ENCODE assay signal across 24 cellular contexts in the genomic region with DNA sequence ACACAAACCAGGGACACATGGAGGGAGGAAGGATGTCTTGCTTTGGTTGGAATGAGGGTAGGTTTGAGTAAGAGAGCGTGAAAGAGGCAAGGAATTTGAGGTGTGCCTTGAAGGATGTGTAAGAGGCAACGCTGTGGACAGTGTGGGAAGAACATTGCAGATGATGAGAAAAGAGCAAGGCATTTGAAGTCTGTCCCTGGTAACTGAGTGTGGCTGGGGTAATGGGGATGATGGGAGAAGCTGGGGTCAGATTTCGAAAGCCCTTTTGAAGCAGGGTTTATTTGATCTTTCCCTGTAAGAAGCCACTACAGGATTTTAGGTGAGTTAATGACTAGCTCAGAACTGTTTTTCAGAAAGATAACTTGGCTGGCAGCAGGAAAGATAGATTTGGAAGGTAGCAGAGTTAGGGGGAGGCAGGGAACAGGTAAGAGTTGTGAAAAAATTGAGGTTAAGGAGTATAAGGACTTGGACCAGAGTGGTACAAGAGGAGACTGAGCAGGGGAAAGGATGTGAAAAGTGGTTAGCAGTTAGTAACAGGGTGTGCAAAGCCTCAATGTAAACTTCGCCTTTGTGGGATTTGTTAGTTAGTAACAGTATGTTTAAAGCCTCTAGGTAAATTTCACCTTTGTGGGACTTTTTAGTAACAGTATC. TPM values are rescaled to one million over a fixed set of nuclear protein-coding genes. Genes with fewer than 3 reads are reported as not detected.
DNase-seq lines count a peak whose midpoint lies in the region; ATAC-seq, FAIRE-seq and TF ChIP-seq lines count a peak whose summit lies in the region.
"Had no signal": no experiment of that assay in that cellular context is flagged by ENCODE, and none has a peak within 500 bp of the region (broad histone marks: within the 10 kb centered on the region; RNA-seq: fewer than 3 reads in every experiment).

No MANE protein-coding gene starts in this region.

- TF ChIP-seq CTCF in IMR-90 (conservative IDR thresholded peaks at IDR 0.05; ENCODE audit: low read depth, low read length) (no peak), chondrocyte (IDR thresholded peaks at IDR 0.05) (no peak)

- H3K36me3 ChIP-seq in IMR-90 (ENCODE audit: control insufficient read depth, insufficient read depth, low read length) (no peaks in the 10 kb centered on the region), mesendoderm (ENCODE audit: control insufficient read depth, insufficient read depth, low read length) (no peaks in the 10 kb centered on the region)

- H4K8ac ChIP-seq in IMR-90 (ENCODE audit: low read depth in 2 of 2, low read length in 2 of 2) (no peak overlapping the region), mesendoderm (ENCODE audit: low read depth, low read length) (no peak overlapping the region)

- 0 out of 2 replicates have a peak overlapping the region, but pooled peaks have one; percentile 35 for H3K4ac ChIP-seq in IMR-90 (ENCODE audit: low read depth, low read length)
- no peak overlapping the region for H3K4ac ChIP-seq in mesendoderm (ENCODE audit: low read depth, low read length)

- H3K36me3 Mint-ChIP-seq in chondrocyte (ENCODE audit: low read depth): peaks cover 5% of the 10 kb centered on the region

- CTCF ChIA-PET in IMR-90 (lab: Yijun Ruan, JAX): interaction anchor here (0.6 kb wide), 1 partner anchor 1371 kb away, joined by 3 read pairs; no protein-coding TSS in a partner anchor

- dilution Hi-C loops in IMR-90 (cut with HindIII; ENCODE audit: low sequenced_read_pairs, unreplicated experiment): no loop called here

- H3K4me1 Mint-ChIP-seq in chondrocyte (ENCODE audit: low read depth): peaks cover 19% of the 10 kb centered on the region

- H3K56ac ChIP-seq in IMR-90 (ENCODE audit: extremely low read depth, insufficient read depth, low read length) (no peak overlapping the region), mesendoderm (ENCODE audit: low read length) (no peak overlapping the region)

- H3K23ac ChIP-seq in IMR-90 (ENCODE audit: low read depth, low read length) (0 out of 2 replicates have a peak overlapping the region, but pooled peaks have one; percentile 43), mesendoderm (ENCODE audit: low read length) (peak overlapping the region; percentile 74)

- DNase-seq in AG20443 (ENCODE audit: low spot score) (peak; percentile 16), IMR-90 (peak; percentile 40), chondrocyte (ENCODE audit: low spot score) (no peak), mesendoderm (no peak), HTR-8/SVneo (ENCODE audit: insufficient read length, low spot score) (no peak)
- DNase-seq in activated CD4-positive, alpha-beta T cell treated with anti-CD3 and anti-CD28 coated beads, Interleukin-2, amount 50 U/mL, for 48 hours: no peak
- no peak for DNase-seq in activated T-cell treated with anti-CD3 and anti-CD28 coated beads, Interleukin-2, amount 50 U/mL, for 1 hour
- DNase-seq: activated CD8-positive, alpha-beta T cell treated with anti-CD3 and anti-CD28 coated beads for 36 hours; activated gamma-delta T cell; activated T-cell treated with anti-CD3 and anti-CD28 coated beads for 4 hours; dermis blood vessel endothelial cell; KG1; NCI-H1436 treated with DMSO at 0.1 percent for 48 hours; NCI-H2171 treated with DMSO at 0.1 percent for 48 hours; NCI-H748 treated with DMSO at 0.1 percent for 48 hours; nucleus accumbens; stimulated activated CD4-positive, alpha-beta T cell treated with anti-CD3 and anti-CD28 coated beads, Interleukin-4, amount 100 ng/mL, for 4 hours; tibial artery had no signal

- no peak; the same call in 1 of the 2 replicates for ATAC-seq in IMR-90 (ENCODE audit: low read depth)
- ATAC-seq in GM19452 (IDR thresholded peaks at IDR 0.05; ENCODE audit: unreplicated experiment): no peak
- ATAC-seq: activated CD8-positive, alpha-beta T cell treated with anti-CD3 and anti-CD28 coated beads for 36 hours; HCT116 had no signal

- no peak overlapping the region for H3K18ac ChIP-seq in IMR-90 (ENCODE audit: low read depth, low read length)
- no peak overlapping the region for H3K18ac ChIP-seq in mesendoderm (ENCODE audit: low read length)

- FAIRE-seq in HTR-8/SVneo (lab: Jason Lieb, UNC): no peak
- FAIRE-seq: A204.1, islet of Langerhans had no signal

- no peak overlapping the region for H2BK20ac ChIP-seq in IMR-90 (ENCODE audit: low read depth, low read length)

- H3K9me1 ChIP-seq in IMR-90 (ENCODE audit: insufficient read depth, low read length): peaks cover 20% of the 10 kb centered on the region

- no peak overlapping the region for H2AK9ac ChIP-seq in IMR-90 (replicated peaks; ENCODE audit: low read depth, low read length, poor library complexity)

- H3K27me3 Mint-ChIP-seq in chondrocyte (ENCODE audit: low read depth): no peaks in the 10 kb centered on the region
- H3K27me3 Mint-ChIP-seq: stimulated activated naive CD8-positive, alpha-beta T cell treated with anti-CD3 and anti-CD28 coated beads, Interleukin-15, Interleukin-2, amounts not matched to agents 100 ng/mL and 50 ng/mL, for 24 hours had no signal

- no peaks in the 10 kb centered on the region for H3K9me3 Mint-ChIP-seq in chondrocyte (ENCODE audit: low read depth)
- H3K9me3 Mint-ChIP-seq: activated CD8-positive, alpha-beta T cell treated with anti-CD3 and anti-CD28 coated beads for 36 hours; stimulated activated naive CD8-positive, alpha-beta T cell treated with anti-CD3 and anti-CD28 coated beads, Interleukin-15, Interleukin-2, amounts not matched to agents 100 ng/mL and 50 ng/mL, for 24 hours had no signal

- H2BK15ac ChIP-seq in IMR-90 (ENCODE audit: low read depth, low read length) (0 out of 3 replicates have a peak overlapping the region, but pooled peaks have one; percentile 6), mesendoderm (replicated peaks; ENCODE audit: low read depth) (no peak overlapping the region)

- H4K20me1 ChIP-seq in IMR-90 (ENCODE audit: insufficient read depth, low read length): peaks cover 9% of the 10 kb centered on the region; the same call in 1 of the 2 replicates

- POLR2A ChIA-PET in IMR-90 (lab: Charles Lee; ENCODE audit: unreplicated experiment): no interaction called here

- WGBS in IMR-90 (ENCODE audit: extremely low coverage in 2 of 2, insufficient read length in 1 of 2), 2 experiments: 20 to 100% methylated on average over 1 of the region's 4 CpGs
- WGBS in mesendoderm (ENCODE audit: extremely low coverage, insufficient coverage, low lambda C conversion rate): no CpG with 5 or more reads among the region's 4 CpGs

- H3K9ac ChIP-seq in IMR-90 (ENCODE audit: low read depth, low read length) (no peak overlapping the region), mesendoderm (ENCODE audit: low read length) (no peak overlapping the region)

- H4K5ac ChIP-seq in IMR-90 (ENCODE audit: low read depth, low read length) (no peak overlapping the region), mesendoderm (ENCODE audit: low read length) (no peak overlapping the region)

- TF ChIP-seq POLR2A in IMR-90 (IDR thresholded peaks at IDR 0.05; ENCODE audit: low read depth, low read length): no peak

- intact Hi-C loops in IMR-90 (cut with micrococcal nuclease): no loop called here

- peak overlapping the region; percentile 84 for H3K14ac ChIP-seq in IMR-90 (replicated peaks; ENCODE audit: low read depth, low read length)

- H3K27ac Mint-ChIP-seq in chondrocyte (ENCODE audit: unreplicated experiment): peak overlapping the region; percentile 52
- H3K27ac Mint-ChIP-seq: activated CD8-positive, alpha-beta T cell treated with anti-CD3 and anti-CD28 coated beads for 36 hours; stimulated activated naive CD8-positive, alpha-beta T cell treated with anti-CD3 and anti-CD28 coated beads, Interleukin-15, Interleukin-2, amounts not matched to agents 100 ng/mL and 50 ng/mL, for 24 hours had no signal

- 0 out of 2 replicates have a peak overlapping the region, but pooled peaks have one; percentile 67 for H2AK5ac ChIP-seq in IMR-90 (ENCODE audit: low read depth, low read length)
- H2AK5ac ChIP-seq in mesendoderm (ENCODE audit: low read length): no peak overlapping the region

- peaks cover 12% of the 10 kb centered on the region for H3K4me1 ChIP-seq in IMR-90 (ENCODE audit: control insufficient read depth, insufficient read depth, low read length)
- peaks cover 2% of the 10 kb centered on the region for H3K4me1 ChIP-seq in mesendoderm (ENCODE audit: control insufficient read depth, low read depth, low read length)

- no peaks in the 10 kb centered on the region for H3K79me2 ChIP-seq in mesendoderm (ENCODE audit: control insufficient read depth, insufficient read depth, low read length)

- H3K79me1 ChIP-seq in IMR-90 (ENCODE audit: low read depth in 1 of 2, low read length in 2 of 2) (peaks cover 41 to 59% of the 10 kb centered on the region in 2 experiments), mesendoderm (ENCODE audit: low read length) (peaks cover 8% of the 10 kb centered on the region)

- in situ Hi-C loops in IMR-90 (cut with MboI; ENCODE audit: low sequenced_read_pairs): no loop called here

- BruUV-seq in IMR-90 (replicated peaks; lab: Mats Ljungman, UMichigan): no TSS peak

- no peak overlapping the region for H4K91ac ChIP-seq in IMR-90 (ENCODE audit: insufficient read depth, low read depth, low read length)

- no peak overlapping the region for H2AFZ ChIP-seq in IMR-90 (replicated peaks; ENCODE audit: low read length, poor library complexity)

- no peaks in the 10 kb centered on the region for H3K27me3 ChIP-seq in IMR-90 (ENCODE audit: control insufficient read depth, insufficient read depth, low read length)
- H3K27me3 ChIP-seq in mesendoderm (ENCODE audit: insufficient read depth, low read length, poor library complexity): no peaks in the 10 kb centered on the region
- H3K27me3 ChIP-seq: tibial artery had no signal

- no peak overlapping the region for H3K4me3 Mint-ChIP-seq in chondrocyte (ENCODE audit: unreplicated experiment)
- H3K4me3 Mint-ChIP-seq: activated CD8-positive, alpha-beta T cell treated with anti-CD3 and anti-CD28 coated beads for 36 hours; stimulated activated naive CD8-positive, alpha-beta T cell treated with anti-CD3 and anti-CD28 coated beads, Interleukin-15, Interleukin-2, amounts not matched to agents 100 ng/mL and 50 ng/mL, for 24 hours had no signal

- H2BK120ac ChIP-seq in IMR-90 (ENCODE audit: low read depth, low read length) (no peak overlapping the region), mesendoderm (ENCODE audit: low read depth, low read length) (no peak overlapping the region)

- H3K4me3 ChIP-seq in IMR-90 (ENCODE audit: insufficient read depth, low read depth, low read length): no peak overlapping the region
- no peak overlapping the region for H3K4me3 ChIP-seq in mesendoderm (ENCODE audit: low read length)
- H3K4me3 ChIP-seq: tibial artery had no signal

- H3K9me3 ChIP-seq in IMR-90 (ENCODE audit: control insufficient read depth, insufficient read depth, low read length): no peaks in the 10 kb centered on the region
- H3K9me3 ChIP-seq: tibial artery had no signal

- H3K4me2 ChIP-seq in IMR-90 (ENCODE audit: low read depth, low read length): no peak overlapping the region
- H3K4me2 ChIP-seq in mesendoderm (ENCODE audit: low read length): no peak overlapping the region

- no peak for TF ChIP-seq RAD21 in IMR-90 (IDR thresholded peaks at IDR 0.05; ENCODE audit: low read length)

- H3K27ac ChIP-seq in IMR-90 (ENCODE audit: insufficient read depth, low read length): no peak overlapping the region
- no peak overlapping the region for H3K27ac ChIP-seq in mesendoderm (ENCODE audit: low read depth, low read length)
- H3K27ac ChIP-seq: RWPE1, tibial artery had no signal

- no peak overlapping the region for H2BK5ac ChIP-seq in IMR-90 (ENCODE audit: low read depth, low read length, poor library complexity, severe bottlenecking)
- H2BK5ac ChIP-seq in mesendoderm (ENCODE audit: low read length): no peak overlapping the region

RNA-seq across cellular contexts. Expression of a gene that starts 17.7 kb away (rescaled TPM):
- total RNA-seq in IMR-90 (2012; rRNA removed) (83.5 and 91.4 TPM in 2 replicates), chondrocyte (124 to 133 TPM (median 125 TPM) in 3 replicates)
- 17.3 and 18.7 TPM in 2 replicates for polyA plus RNA-seq in IMR-90 (2012; rRNA removed)
- 6.6 and 11.2 TPM in 2 replicates for polyA plus RNA-seq in IMR-90 (2012; cell fraction: cytosol; rRNA removed)
- polyA plus RNA-seq in IMR-90 (2012; cell fraction: nucleus; rRNA removed; ENCODE audit: low replicate concordance): 11.9 and 27.9 TPM in 2 replicates
- 27.5 TPM for polyA plus RNA-seq in mesendoderm (2013, experiment 1 of 2)
- polyA plus RNA-seq in mesendoderm (2013, experiment 2 of 2): 28.9 TPM

Comparison
In these comparisons a context has a peak if more than half of its experiments do, and no peak if none do; other contexts are left out.
1. DNase-seq: peak in AG20443 (single experiment) and IMR-90 (single experiment); none in chondrocyte (single experiment), mesendoderm (single experiment), activated CD4-positive, alpha-beta T cell treated with anti-CD3 and anti-CD28 coated beads, Interleukin-2, amount 50 U/mL, for 48 hours (0 of 2), HTR-8/SVneo (single experiment) and activated T-cell treated with anti-CD3 and anti-CD28 coated beads, Interleukin-2, amount 50 U/mL, for 1 hour (single experiment).